ENCODE assay signal across 1 cellular context in the genomic region with DNA sequence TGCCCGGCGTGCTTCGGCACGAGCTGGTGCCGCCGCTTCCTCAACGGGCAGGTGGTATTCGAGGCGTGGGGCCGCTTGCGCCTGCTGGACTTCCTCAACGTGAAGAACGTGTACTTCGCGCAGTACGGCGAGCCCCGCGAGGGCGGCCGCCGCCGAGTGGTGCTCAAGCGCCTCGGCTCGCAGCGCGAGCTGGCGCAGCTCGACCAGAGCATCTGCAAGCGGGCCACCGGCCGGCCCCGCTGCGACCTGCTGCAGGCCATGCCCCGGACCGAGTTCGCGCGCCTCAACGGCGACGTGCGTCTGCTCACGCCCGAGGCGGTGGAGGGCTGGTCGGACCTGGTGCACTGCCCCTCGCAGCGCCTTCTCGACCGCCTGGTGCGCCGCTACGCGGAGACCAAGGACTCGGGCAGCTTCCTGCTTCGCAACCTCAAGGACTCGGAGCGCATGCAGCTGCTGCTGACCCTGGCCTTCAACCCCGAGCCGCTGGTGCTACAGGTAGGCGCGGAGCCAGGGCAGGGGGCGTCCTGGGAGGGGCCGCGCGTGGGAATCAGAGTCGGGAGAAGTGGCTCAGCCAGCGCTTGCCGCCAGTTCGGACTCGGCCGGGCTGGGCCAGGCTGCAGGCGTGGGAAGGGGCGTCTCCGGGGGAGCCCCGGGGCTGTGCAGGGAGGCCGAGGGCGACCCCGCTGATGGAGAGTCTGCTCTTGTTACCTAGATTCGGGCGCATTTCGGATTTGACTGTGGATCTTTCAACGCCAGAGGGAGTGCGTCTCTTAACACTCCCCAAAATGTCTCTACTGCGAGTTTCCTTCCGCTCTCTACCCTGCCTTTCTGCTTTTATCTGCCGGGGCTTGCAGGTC.
TF ChIP-seq lines count a peak whose summit lies in the region.

No MANE protein-coding gene starts in this region.

TF ChIP-seq in K562, 482 proteins besides CTCF, POLR2A, EP300 and RAD21 (continued from another document and continues in another):
- TF ChIP-seq ZBTB49 (CRISPR knock-in tag; IDR thresholded peaks at IDR 0.05; ENCODE audit: borderline replicate concordance) (peak; percentile 82; the same call in 1 of the 2 replicates), FOXP1 (CRISPR knock-in tag; IDR thresholded peaks at IDR 0.05) (peak; percentile 92; the same call in 1 of the 2 replicates), EGR1 (conservative IDR thresholded peaks at IDR 0.05) (0 out of 2 replicates have a peak, but pooled peaks have one; percentile 16), FOXM1 (IDR thresholded peaks at IDR 0.05; ENCODE audit: low read depth) (no peak), FOXM1 (CRISPR knock-in tag; IDR thresholded peaks at IDR 0.05; ENCODE audit: low read depth) (peak; percentile 71; the same call in 1 of the 2 replicates), MAFG (tag; conservative IDR thresholded peaks at IDR 0.05) (no peak), TAF1 (IDR thresholded peaks at IDR 0.05; ENCODE audit: control insufficient read depth, extremely low read depth, insufficient read depth, low read length, severe bottlenecking) (peak; percentile 25), FOXP4 (CRISPR knock-in tag; IDR thresholded peaks at IDR 0.05; ENCODE audit: borderline replicate concordance) (peak; percentile 98), SRSF3 (IDR thresholded peaks at IDR 0.05; ENCODE audit: insufficient read depth, low read length) (no peak), ZNF589 (CRISPR knock-in tag; IDR thresholded peaks at IDR 0.05; ENCODE audit: low read depth) (no peak), RBM39 (optimal IDR thresholded peaks at IDR 0.05; ENCODE audit: low read depth, low read length) (no peak), JUN (IDR thresholded peaks at IDR 0.05; ENCODE audit: borderline replicate concordance, low read depth, low read length) (no peak), JUN (CRISPR knock-in tag; IDR thresholded peaks at IDR 0.05; ENCODE audit: borderline replicate concordance) (no peak), FIP1L1 (IDR thresholded peaks at IDR 0.05; ENCODE audit: low read depth, low read length, poor library complexity, severe bottlenecking) (peak; percentile 62), TAF9B (IDR thresholded peaks at IDR 0.05; ENCODE audit: partially characterized antibody) (no peak), TCFL5 (CRISPR knock-in tag; conservative IDR thresholded peaks at IDR 0.05) (no peak), HDAC1 (IDR thresholded peaks at IDR 0.05) (no peak), ZNF586 (CRISPR knock-in tag; conservative IDR thresholded peaks at IDR 0.05) (no peak), HEY1 (CRISPR knock-in tag; IDR thresholded peaks at IDR 0.05; ENCODE audit: borderline replicate concordance) (no peak), CHAMP1 (IDR thresholded peaks at IDR 0.05) (no peak), ARHGAP35 (IDR thresholded peaks at IDR 0.05; ENCODE audit: partially characterized antibody) (no peak), ZSCAN29 (IDR thresholded peaks at IDR 0.05) (peak; percentile 84), MAX (CRISPR knock-in tag; IDR thresholded peaks at IDR 0.05) (peak; percentile 98), ZNF124 (CRISPR knock-in tag; IDR thresholded peaks at IDR 0.05) (0 out of 2 replicates have a peak, but pooled peaks have one; percentile 53), ETV1 (tag; conservative IDR thresholded peaks at IDR 0.05; ENCODE audit: low read depth) (0 out of 2 replicates have a peak, but pooled peaks have one; percentile 59), TSC22D4 (tag; IDR thresholded peaks at IDR 0.05) (no peak), PHF8 (IDR thresholded peaks at IDR 0.05; ENCODE audit: borderline replicate concordance, low read length) (no peak), PHF21A (IDR thresholded peaks at IDR 0.05; ENCODE audit: borderline replicate concordance, low read depth) (no peak), ZNF23 (CRISPR knock-in tag; IDR thresholded peaks at IDR 0.05) (no peak), MED1 (CRISPR knock-in tag; IDR thresholded peaks at IDR 0.05; ENCODE audit: borderline replicate concordance) (0 out of 2 replicates have a peak, but pooled peaks have one; percentile 30), U2AF1 (optimal IDR thresholded peaks at IDR 0.05; ENCODE audit: low read depth, low read length) (peak; percentile 57), BCOR (IDR thresholded peaks at IDR 0.05) (0 out of 2 replicates have a peak, but pooled peaks have one; percentile 7), CHCHD3 (CRISPR knock-in tag; IDR thresholded peaks at IDR 0.05) (no peak), GTF2A2 (tag; IDR thresholded peaks at IDR 0.05) (no peak), NCOA6 (IDR thresholded peaks at IDR 0.05) (no peak), HNRNPL (IDR thresholded peaks at IDR 0.05; ENCODE audit: low read depth, low read length) (peak; percentile 29; the same call in 1 of the 2 replicates), ZBTB8A (IDR thresholded peaks at IDR 0.05; ENCODE audit: partially characterized antibody) (no peak), ZNF121 (CRISPR knock-in tag; conservative IDR thresholded peaks at IDR 0.05) (peak; percentile 41; the same call in 1 of the 2 replicates), RBM34 (IDR thresholded peaks at IDR 0.05; ENCODE audit: borderline replicate concordance, insufficient read depth, low read length) (peak; percentile 70; the same call in 1 of the 2 replicates), SP2 (IDR thresholded peaks at IDR 0.05; ENCODE audit: extremely low read depth, low read depth, low read length, poor library complexity, severe bottlenecking) (no peak), CCNT2 (IDR thresholded peaks at IDR 0.05; ENCODE audit: borderline replicate concordance, extremely low read depth, insufficient read length, low read depth, low read length) (no peak), UBTF (IDR thresholded peaks at IDR 0.05; ENCODE audit: borderline replicate concordance in 1 of 2, low read depth in 2 of 2, low read length in 2 of 2) (peak; percentile 94 to 96)
- TF ChIP-seq, protein P1, sequence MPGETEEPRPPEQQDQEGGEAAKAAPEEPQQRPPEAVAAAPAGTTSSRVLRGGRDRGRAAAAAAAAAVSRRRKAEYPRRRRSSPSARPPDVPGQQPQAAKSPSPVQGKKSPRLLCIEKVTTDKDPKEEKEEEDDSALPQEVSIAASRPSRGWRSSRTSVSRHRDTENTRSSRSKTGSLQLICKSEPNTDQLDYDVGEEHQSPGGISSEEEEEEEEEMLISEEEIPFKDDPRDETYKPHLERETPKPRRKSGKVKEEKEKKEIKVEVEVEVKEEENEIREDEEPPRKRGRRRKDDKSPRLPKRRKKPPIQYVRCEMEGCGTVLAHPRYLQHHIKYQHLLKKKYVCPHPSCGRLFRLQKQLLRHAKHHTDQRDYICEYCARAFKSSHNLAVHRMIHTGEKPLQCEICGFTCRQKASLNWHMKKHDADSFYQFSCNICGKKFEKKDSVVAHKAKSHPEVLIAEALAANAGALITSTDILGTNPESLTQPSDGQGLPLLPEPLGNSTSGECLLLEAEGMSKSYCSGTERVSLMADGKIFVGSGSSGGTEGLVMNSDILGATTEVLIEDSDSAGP (CRISPR knock-in tag; IDR thresholded peaks at IDR 0.05): 0 out of 2 replicates have a peak, but pooled peaks have one; percentile 4
- TF ChIP-seq, protein P2, sequence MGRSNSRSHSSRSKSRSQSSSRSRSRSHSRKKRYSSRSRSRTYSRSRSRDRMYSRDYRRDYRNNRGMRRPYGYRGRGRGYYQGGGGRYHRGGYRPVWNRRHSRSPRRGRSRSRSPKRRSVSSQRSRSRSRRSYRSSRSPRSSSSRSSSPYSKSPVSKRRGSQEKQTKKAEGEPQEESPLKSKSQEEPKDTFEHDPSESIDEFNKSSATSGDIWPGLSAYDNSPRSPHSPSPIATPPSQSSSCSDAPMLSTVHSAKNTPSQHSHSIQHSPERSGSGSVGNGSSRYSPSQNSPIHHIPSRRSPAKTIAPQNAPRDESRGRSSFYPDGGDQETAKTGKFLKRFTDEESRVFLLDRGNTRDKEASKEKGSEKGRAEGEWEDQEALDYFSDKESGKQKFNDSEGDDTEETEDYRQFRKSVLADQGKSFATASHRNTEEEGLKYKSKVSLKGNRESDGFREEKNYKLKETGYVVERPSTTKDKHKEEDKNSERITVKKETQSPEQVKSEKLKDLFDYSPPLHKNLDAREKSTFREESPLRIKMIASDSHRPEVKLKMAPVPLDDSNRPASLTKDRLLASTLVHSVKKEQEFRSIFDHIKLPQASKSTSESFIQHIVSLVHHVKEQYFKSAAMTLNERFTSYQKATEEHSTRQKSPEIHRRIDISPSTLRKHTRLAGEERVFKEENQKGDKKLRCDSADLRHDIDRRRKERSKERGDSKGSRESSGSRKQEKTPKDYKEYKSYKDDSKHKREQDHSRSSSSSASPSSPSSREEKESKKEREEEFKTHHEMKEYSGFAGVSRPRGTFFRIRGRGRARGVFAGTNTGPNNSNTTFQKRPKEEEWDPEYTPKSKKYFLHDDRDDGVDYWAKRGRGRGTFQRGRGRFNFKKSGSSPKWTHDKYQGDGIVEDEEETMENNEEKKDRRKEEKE (IDR thresholded peaks at IDR 0.05; ENCODE audit: borderline replicate concordance in 1 of 2, control insufficient read depth in 1 of 2, low read depth in 2 of 2, low read length in 1 of 2): no peak
- TF ChIP-seq, protein P3, sequence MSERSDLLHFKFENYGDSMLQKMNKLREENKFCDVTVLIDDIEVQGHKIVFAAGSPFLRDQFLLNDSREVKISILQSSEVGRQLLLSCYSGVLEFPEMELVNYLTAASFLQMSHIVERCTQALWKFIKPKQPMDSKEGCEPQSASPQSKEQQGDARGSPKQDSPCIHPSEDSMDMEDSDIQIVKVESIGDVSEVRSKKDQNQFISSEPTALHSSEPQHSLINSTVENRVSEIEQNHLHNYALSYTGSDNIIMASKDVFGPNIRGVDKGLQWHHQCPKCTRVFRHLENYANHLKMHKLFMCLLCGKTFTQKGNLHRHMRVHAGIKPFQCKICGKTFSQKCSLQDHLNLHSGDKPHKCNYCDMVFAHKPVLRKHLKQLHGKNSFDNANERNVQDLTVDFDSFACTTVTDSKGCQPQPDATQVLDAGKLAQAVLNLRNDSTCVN (CRISPR knock-in tag; IDR thresholded peaks at IDR 0.05): no peak
